Comparison of ENCODE assay signal across 38 cellular contexts in genomic region chr11:120257346-120257745, GRCh38. TPM values are rescaled to one million over a fixed set of nuclear protein-coding genes. Genes with fewer than 3 reads are reported as not detected.
"Had no signal": no experiment of that assay in that cellular context is flagged by ENCODE, and none has a peak within 500 bp of the region (broad histone marks: within the 10 kb centered on the region; RNA-seq: fewer than 3 reads in every experiment).

No MANE protein-coding gene starts in this region.

- H3K27ac ChIP-seq: adrenal gland, body of pancreas, brain microvascular endothelial cell, breast epithelium, VCaP had no signal

- H3K36me3 ChIP-seq: adrenal gland, brain microvascular endothelial cell, breast epithelium had no signal

- H3K27me3 ChIP-seq: body of pancreas, breast epithelium had no signal

- ATAC-seq: activated CD8-positive, alpha-beta T cell treated with anti-CD3 and anti-CD28 coated beads for 36 hours; activated naive CD4-positive, alpha-beta T cell treated with anti-CD3 and anti-CD28 coated beads, Interleukin-2, amount 50 U/mL, for 72 hours; activated T-cell treated with anti-CD3 and anti-CD28 coated beads, Interleukin-2, amount 50 U/mL, for 4 hours; activated T-cell treated with anti-CD3 and anti-CD28 coated beads, Interleukin-2, amount 50 U/mL, for 72 hours; activated T-helper 17 cell treated with anti-CD3 and anti-CD28 coated beads, Interleukin-2, amount 50 U/mL, for 72 hours; body of pancreas; T-cell; T-helper 17 cell had no signal

- H3K4me3 ChIP-seq: adrenal gland, body of pancreas, breast epithelium had no signal

- DNase-seq: activated B cell treated with CpG ODN at 0.5 μM for 24 hours; activated CD4-positive, alpha-beta memory T cell treated with anti-CD3 and anti-CD28 coated beads for 36 hours; activated CD4-positive, alpha-beta T cell treated with anti-CD3 and anti-CD28 coated beads for 4 hours; activated CD4-positive, alpha-beta T cell treated with anti-CD3 and anti-CD28 coated beads, Interleukin-2, amount 10 ng/mL, durations not matched to agents 24 days and 14 days; activated CD4-positive, alpha-beta T cell treated with anti-CD3 and anti-CD28 coated beads, Interleukin-2, amount 50 U/mL, for 1 hour; activated CD4-positive, alpha-beta T cell treated with anti-CD3 and anti-CD28 coated beads, Interleukin-2, amount 50 U/mL, for 4 hours; activated CD4-positive, CD25-positive, alpha-beta regulatory T cell treated with anti-CD3 and anti-CD28 coated beads, Interleukin-2, amount 50 U/mL, for 72 hours; activated CD8-positive, alpha-beta memory T cell treated with anti-CD3 and anti-CD28 coated beads, Interleukin-2, amount 50 U/mL, for 4 hours; activated CD8-positive, alpha-beta T cell treated with anti-CD3 and anti-CD28 coated beads for 36 hours; activated effector memory CD4-positive, alpha-beta T cell treated with anti-CD3 and anti-CD28 coated beads, Interleukin-2, amount 50 U/mL, for 16 hours; activated gamma-delta T cell treated with Interleukin-2 at 50 U/mL for 16 hours; activated naive CD4-positive, alpha-beta T cell; activated naive CD4-positive, alpha-beta T cell treated with anti-CD3 and anti-CD28 coated beads for 36 hours; activated naive CD4-positive, alpha-beta T cell treated with anti-CD3 and anti-CD28 coated beads, Interleukin-2, amount 50 U/mL, for 16 hours; activated naive CD8-positive, alpha-beta T cell treated with anti-CD3 and anti-CD28 coated beads for 36 hours; activated T-cell treated with anti-CD3 and anti-CD28 coated beads for 4 hours; activated T-cell treated with anti-CD3 and anti-CD28 coated beads, Interleukin-2, amount 50 U/mL, for 1 hour; activated T-cell treated with anti-CD3 and anti-CD28 coated beads, Interleukin-2, amount 50 U/mL, for 4 hours; activated T-cell treated with anti-CD3 and anti-CD28 coated beads, Interleukin-2, amount 50 U/mL, for 72 hours; adrenal gland; amniotic stem cell; aorta; body of pancreas; brain microvascular endothelial cell; central memory CD4-positive, alpha-beta T cell; T-cell; T-helper 17 cell; T-helper 9 cell had no signal

- H3K4me1 ChIP-seq: adrenal gland, breast epithelium had no signal

- H3K4me3 Mint-ChIP-seq: activated B cell treated with CpG ODN at 0.5 μM for 24 hours; activated CD4-positive, alpha-beta memory T cell treated with anti-CD3 and anti-CD28 coated beads for 36 hours; activated CD4-positive, alpha-beta T cell treated with anti-CD3 and anti-CD28 coated beads, Interleukin-2, amount 10 ng/mL, durations not matched to agents 24 days and 14 days; activated CD8-positive, alpha-beta T cell treated with anti-CD3 and anti-CD28 coated beads for 36 hours; activated naive CD4-positive, alpha-beta T cell treated with anti-CD3 and anti-CD28 coated beads for 36 hours; activated naive CD8-positive, alpha-beta T cell treated with anti-CD3 and anti-CD28 coated beads for 36 hours; activated T-cell treated with anti-CD3 and anti-CD28 coated beads, Interleukin-2, amount 50 U/mL, for 4 hours; activated T-cell treated with anti-CD3 and anti-CD28 coated beads, Interleukin-2, amount 50 U/mL, for 72 hours; activated T-helper 1 cell treated with anti-CD3 and anti-CD28 coated beads, Interleukin-12 subunit alpha, Interleukin-12 subunit beta, Interleukin-2, Interleukin-4 antibody, amounts not matched to agents 30 ng/mL and 10 ng/mL and 1 ng/mL, durations not matched to agents 14 hours and 24 hours and 36 hours; activated T-helper 17 cell treated with anti-CD3 and anti-CD28 coated beads, Interleukin-2, amount 50 U/mL, for 72 hours; T-cell; T-helper 17 cell; T-helper 2 cell treated with Interferon-gamma antibody and Interleukin-4, amounts not matched to agents 5 μg/mL and 100 μg/mL, for 36 hours had no signal

- FAIRE-seq: astrocyte, TTC549 had no signal

- H3K36me3 Mint-ChIP-seq: activated CD4-positive, alpha-beta memory T cell treated with anti-CD3 and anti-CD28 coated beads for 36 hours; activated naive CD4-positive, alpha-beta T cell treated with anti-CD3 and anti-CD28 coated beads, Interleukin-2, amount 50 U/mL, for 72 hours; activated naive CD8-positive, alpha-beta T cell treated with anti-CD3 and anti-CD28 coated beads for 36 hours; T-cell had no signal

- H3K9me3 Mint-ChIP-seq: activated B cell treated with CpG ODN at 0.5 μM for 24 hours; activated CD4-positive, alpha-beta memory T cell treated with anti-CD3 and anti-CD28 coated beads for 36 hours; activated CD4-positive, alpha-beta T cell treated with anti-CD3 and anti-CD28 coated beads, Interleukin-2, amount 10 ng/mL, durations not matched to agents 24 days and 14 days; activated CD8-positive, alpha-beta T cell treated with anti-CD3 and anti-CD28 coated beads for 36 hours; activated naive CD4-positive, alpha-beta T cell treated with anti-CD3 and anti-CD28 coated beads for 36 hours; activated naive CD4-positive, alpha-beta T cell treated with anti-CD3 and anti-CD28 coated beads, Interleukin-2, amount 50 U/mL, for 72 hours; activated naive CD8-positive, alpha-beta T cell treated with anti-CD3 and anti-CD28 coated beads for 36 hours; activated T-cell treated with anti-CD3 and anti-CD28 coated beads, Interleukin-2, amount 50 U/mL, for 4 hours; activated T-cell treated with anti-CD3 and anti-CD28 coated beads, Interleukin-2, amount 50 U/mL, for 72 hours; activated T-helper 1 cell treated with anti-CD3 and anti-CD28 coated beads, Interleukin-12 subunit alpha, Interleukin-12 subunit beta, Interleukin-2, Interleukin-4 antibody, amounts not matched to agents 30 ng/mL and 10 ng/mL and 1 ng/mL, durations not matched to agents 14 hours and 24 hours and 36 hours; activated T-helper 17 cell treated with anti-CD3 and anti-CD28 coated beads, Interleukin-2, amount 50 U/mL, for 72 hours; T-cell; T-helper 2 cell treated with Interferon-gamma antibody and Interleukin-4, amounts not matched to agents 5 μg/mL and 100 μg/mL, for 36 hours had no signal

- H3K4me1 Mint-ChIP-seq: activated T-helper 17 cell treated with anti-CD3 and anti-CD28 coated beads, Interleukin-2, amount 50 U/mL, for 72 hours had no signal

- H3K9me3 ChIP-seq: adrenal gland, body of pancreas, breast epithelium had no signal

- H3K27ac Mint-ChIP-seq: activated B cell treated with CpG ODN at 0.5 μM for 24 hours; activated CD4-positive, alpha-beta memory T cell treated with anti-CD3 and anti-CD28 coated beads for 36 hours; activated CD4-positive, alpha-beta T cell treated with anti-CD3 and anti-CD28 coated beads, Interleukin-2, amount 10 ng/mL, durations not matched to agents 24 days and 14 days; activated CD8-positive, alpha-beta T cell treated with anti-CD3 and anti-CD28 coated beads for 36 hours; activated naive CD4-positive, alpha-beta T cell treated with anti-CD3 and anti-CD28 coated beads for 36 hours; activated naive CD4-positive, alpha-beta T cell treated with anti-CD3 and anti-CD28 coated beads, Interleukin-2, amount 50 U/mL, for 72 hours; activated naive CD8-positive, alpha-beta T cell treated with anti-CD3 and anti-CD28 coated beads for 36 hours; activated T-cell treated with anti-CD3 and anti-CD28 coated beads, Interleukin-2, amount 50 U/mL, for 72 hours; activated T-helper 1 cell treated with anti-CD3 and anti-CD28 coated beads, Interleukin-12 subunit alpha, Interleukin-12 subunit beta, Interleukin-2, Interleukin-4 antibody, amounts not matched to agents 30 ng/mL and 10 ng/mL and 1 ng/mL, durations not matched to agents 14 hours and 24 hours and 36 hours; activated T-helper 17 cell treated with anti-CD3 and anti-CD28 coated beads, Interleukin-2, amount 50 U/mL, for 72 hours; T-cell; T-helper 17 cell; T-helper 2 cell treated with Interferon-gamma antibody and Interleukin-4, amounts not matched to agents 5 μg/mL and 100 μg/mL, for 36 hours had no signal

RNA-seq across cellular contexts. Expression of gene POU2F3, which starts 17.4 kb away (rescaled TPM):
- total RNA-seq: activated B cell treated with CpG ODN at 0.5 μM for 24 hours; activated CD4-positive, alpha-beta memory T cell treated with anti-CD3 and anti-CD28 coated beads for 36 hours; activated CD4-positive, alpha-beta T cell treated with anti-CD3 and anti-CD28 coated beads, Interleukin-2, amount 10 ng/mL, durations not matched to agents 24 days and 14 days; activated CD8-positive, alpha-beta memory T cell treated with anti-CD3 and anti-CD28 coated beads for 36 hours; activated CD8-positive, alpha-beta T cell treated with anti-CD3 and anti-CD28 coated beads for 36 hours; activated naive CD4-positive, alpha-beta T cell treated with anti-CD3 and anti-CD28 coated beads for 36 hours; activated naive CD4-positive, alpha-beta T cell treated with anti-CD3 and anti-CD28 coated beads, Interleukin-2, amount 50 U/mL, for 72 hours; activated naive CD8-positive, alpha-beta T cell treated with anti-CD3 and anti-CD28 coated beads for 36 hours; activated T-cell treated with anti-CD3 and anti-CD28 coated beads, Interleukin-2, amount 50 U/mL, for 4 hours; aorta; cardiac septum; T-cell; T-helper 17 cell had no signal
